ENCODE assay signal across 9 cellular contexts in the genomic region with DNA sequence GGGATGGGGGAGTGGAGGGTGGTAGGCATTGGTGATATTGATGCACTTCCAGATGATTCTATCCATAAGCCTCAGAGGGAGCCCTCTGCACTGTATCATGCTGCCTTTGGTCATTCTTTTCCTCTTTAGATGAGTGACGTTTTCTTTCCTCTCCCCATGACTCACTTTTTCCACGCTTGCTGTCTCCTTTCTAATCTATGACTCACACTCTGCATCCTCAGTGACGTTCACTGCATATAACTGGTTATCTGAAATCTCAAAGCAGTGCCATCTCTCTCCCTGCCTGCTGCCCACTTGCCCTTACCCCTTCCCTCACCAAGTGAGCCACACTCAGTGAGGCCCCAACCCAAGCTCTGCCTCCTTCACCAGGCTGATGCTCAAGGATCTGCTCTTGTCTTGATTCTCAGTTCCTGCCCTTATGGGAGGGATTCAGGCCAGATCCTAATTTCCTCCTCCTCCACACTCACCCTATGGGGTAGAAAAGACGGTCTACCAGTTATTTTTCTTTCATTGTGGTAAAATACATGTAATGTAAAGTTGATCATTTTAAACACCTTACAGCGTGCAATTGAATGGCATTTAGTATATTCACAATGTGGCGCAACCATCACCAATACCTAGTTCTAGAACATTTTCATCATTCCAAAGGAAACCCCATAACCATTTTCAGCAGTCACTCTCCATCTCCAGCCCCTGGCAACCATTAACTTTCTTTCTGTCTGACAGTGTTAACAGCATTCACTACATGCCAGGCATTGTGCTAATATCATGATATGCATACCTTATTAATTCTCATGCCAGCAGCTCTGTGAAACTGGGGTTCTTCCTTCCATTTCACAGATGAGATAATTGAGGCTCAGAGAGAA. TPM values are rescaled to one million over a fixed set of nuclear protein-coding genes. Genes with fewer than 3 reads are reported as not detected.
DNase-seq lines count a peak whose midpoint lies in the region; ATAC-seq, FAIRE-seq and TF ChIP-seq lines count a peak whose summit lies in the region.
"Had no signal": no experiment of that assay in that cellular context is flagged by ENCODE, and none has a peak within 500 bp of the region (broad histone marks: within the 10 kb centered on the region; RNA-seq: fewer than 3 reads in every experiment).

No MANE protein-coding gene starts in this region.

- H3K4me2 ChIP-seq in A549 = peak overlapping the region; percentile 53

- TF ChIP-seq CTCF in A549 (IDR thresholded peaks at IDR 0.05) = no peak
- TF ChIP-seq CTCF in HFF-Myc (IDR thresholded peaks at IDR 0.05; ENCODE audit: low read depth, low read length, missing control alignments) = no peak

- TF ChIP-seq POLR2A in A549 (IDR thresholded peaks at IDR 0.05; ENCODE audit: low read length) = no peak
- TF ChIP-seq POLR2A in GM12891 (IDR thresholded peaks at IDR 0.05; ENCODE audit: low read depth, low read length) = no peak

- H3K4me3 Mint-ChIP-seq in activated CD8-positive, alpha-beta T cell treated with anti-CD3 and anti-CD28 coated beads, Interleukin-2, amount 10 ng/mL, durations not matched to agents 7 days and 5 days = no peak overlapping the region
- H3K4me3 Mint-ChIP-seq in CD8-positive, alpha-beta memory T cell = no peak overlapping the region

- H3K27me3 Mint-ChIP-seq in activated CD8-positive, alpha-beta T cell treated with anti-CD3 and anti-CD28 coated beads, Interleukin-2, amount 10 ng/mL, durations not matched to agents 7 days and 5 days (ENCODE audit: low read depth) = peaks cover 4% of the 10 kb centered on the region
- peaks cover 10 to 41% of the 10 kb centered on the region in 2 donors for H3K27me3 Mint-ChIP-seq in CD8-positive, alpha-beta memory T cell

- FAIRE-seq in A549 (lab: Jason Lieb, UNC) (no peak), GM12891 (lab: Jason Lieb, UNC) (no peak)
- FAIRE-seq: TTC549 had no signal

- no peak for TF ChIP-seq EP300 in A549 (IDR thresholded peaks at IDR 0.05)

- H3K4me3 ChIP-seq in A549 = no peak overlapping the region
- H3K4me3 ChIP-seq in HFF-Myc (replicated peaks; ENCODE audit: low read depth, low read length) = no peak overlapping the region
- no peak overlapping the region for H3K4me3 ChIP-seq in CD8-positive, alpha-beta memory T cell (ENCODE audit: low read length)
- no peak overlapping the region for H3K4me3 ChIP-seq in effector memory CD4-positive, alpha-beta T cell (ENCODE audit: insufficient read depth, low read depth, low read length, poor library complexity, severe bottlenecking)

- H3K4me1 ChIP-seq in A549 = peaks cover 21% of the 10 kb centered on the region
- no peaks in the 10 kb centered on the region for H3K4me1 ChIP-seq in CD8-positive, alpha-beta memory T cell (ENCODE audit: insufficient read depth, low read length)
- no peaks in the 10 kb centered on the region for H3K4me1 ChIP-seq in effector memory CD4-positive, alpha-beta T cell (ENCODE audit: control insufficient read depth, insufficient read depth, low read length, poor library complexity, severe bottlenecking)

- no peak for TF ChIP-seq RAD21 in A549 (conservative IDR thresholded peaks at IDR 0.05 in 1 of 2, IDR thresholded peaks at IDR 0.05 in 1 of 2)

- H3K36me3 ChIP-seq in CD8-positive, alpha-beta memory T cell (ENCODE audit: insufficient read depth, low read length) = no peaks in the 10 kb centered on the region
- H3K36me3 ChIP-seq in effector memory CD4-positive, alpha-beta T cell (ENCODE audit: control insufficient read depth, insufficient read depth, low read length) = no peaks in the 10 kb centered on the region

- H3K27me3 ChIP-seq in CD8-positive, alpha-beta memory T cell (ENCODE audit: insufficient read depth, low read length, poor library complexity, severe bottlenecking) = no peaks in the 10 kb centered on the region
- no peaks in the 10 kb centered on the region for H3K27me3 ChIP-seq in effector memory CD4-positive, alpha-beta T cell (replicated peaks; ENCODE audit: control insufficient read depth, insufficient read depth, low read length, poor library complexity, severe bottlenecking)

- WGBS in A549 (ENCODE audit: missing lambda C conversion rate) = 38% methylated on average over 6 of the region's 6 CpGs

- H3K36me3 Mint-ChIP-seq in activated CD8-positive, alpha-beta T cell treated with anti-CD3 and anti-CD28 coated beads, Interleukin-2, amount 10 ng/mL, durations not matched to agents 7 days and 5 days (ENCODE audit: low read depth) = no peaks in the 10 kb centered on the region
- H3K36me3 Mint-ChIP-seq in CD8-positive, alpha-beta memory T cell = peaks cover 0 to under 1% (median 0%) of the 10 kb centered on the region in 3 donors

- peak overlapping the region; percentile 52 for H3K27ac Mint-ChIP-seq in activated CD8-positive, alpha-beta T cell treated with anti-CD3 and anti-CD28 coated beads, Interleukin-2, amount 10 ng/mL, durations not matched to agents 7 days and 5 days
- H3K27ac Mint-ChIP-seq in CD8-positive, alpha-beta memory T cell = no peak overlapping the region

- H3K27ac ChIP-seq in A549 = peak overlapping the region; percentile 28 to 74; a peak in 5 of 6 replicates
- H3K27ac ChIP-seq in CD8-positive, alpha-beta memory T cell (ENCODE audit: low read depth, low read length) = no peak overlapping the region
- H3K27ac ChIP-seq in effector memory CD4-positive, alpha-beta T cell (ENCODE audit: insufficient read depth, low read length, poor library complexity, severe bottlenecking) = no peak overlapping the region

- POLR2A ChIA-PET in A549 (lab: Yijun Ruan, JAX) = no interaction called here
- POLR2A ChIA-PET in activated CD8-positive, alpha-beta T cell treated with anti-CD3 and anti-CD28 coated beads, Interleukin-2, amount 10 ng/mL, durations not matched to agents 7 days and 5 days (lab: Charles Lee) = no interaction called here
- POLR2A ChIA-PET in CD8-positive, alpha-beta memory T cell (lab: Charles Lee) = no interaction called here

- peak; percentile 87 to 91 for DNase-seq in A549 (ENCODE audit: low read depth in 1 of 2, low spot score in 1 of 2)
- DNase-seq in HFF-Myc (ENCODE audit: extremely low read depth, low read depth) = peak; percentile 98
- DNase-seq in activated CD8-positive, alpha-beta T cell treated with anti-CD3 and anti-CD28 coated beads, Interleukin-2, amount 10 ng/mL, durations not matched to agents 7 days and 5 days = peak; percentile 52
- DNase-seq in kidney glomerular epithelial cell (lab: John Stamatoyannopoulos, UW) = peak; percentile 73
- DNase-seq in CD8-positive, alpha-beta memory T cell = no peak
- no peak for DNase-seq in NCI-H128 (lab: John Stamatoyannopoulos, UW; ENCODE audit: unreplicated experiment)
- DNase-seq in effector memory CD4-positive, alpha-beta T cell = no peak
- DNase-seq in GM12891 (ENCODE audit: insufficient read length, low spot score) = no peak

- peaks cover 9% of the 10 kb centered on the region for H3K4me1 Mint-ChIP-seq in activated CD8-positive, alpha-beta T cell treated with anti-CD3 and anti-CD28 coated beads, Interleukin-2, amount 10 ng/mL, durations not matched to agents 7 days and 5 days (ENCODE audit: low read depth)
- no peaks in the 10 kb centered on the region for H3K4me1 Mint-ChIP-seq in CD8-positive, alpha-beta memory T cell

- peak; percentile 82 to 90 for ATAC-seq in A549
- peak; percentile 64 for ATAC-seq in activated CD8-positive, alpha-beta T cell treated with anti-CD3 and anti-CD28 coated beads, Interleukin-2, amount 10 ng/mL, durations not matched to agents 7 days and 5 days

- peaks cover 6% of the 10 kb centered on the region for H3K9me3 Mint-ChIP-seq in activated CD8-positive, alpha-beta T cell treated with anti-CD3 and anti-CD28 coated beads, Interleukin-2, amount 10 ng/mL, durations not matched to agents 7 days and 5 days (ENCODE audit: insufficient read depth)
- peaks cover 11 to 17% (median 13%) of the 10 kb centered on the region in 5 donors for H3K9me3 Mint-ChIP-seq in CD8-positive, alpha-beta memory T cell

- H3K9me3 ChIP-seq in A549 = no peaks in the 10 kb centered on the region
- no peaks in the 10 kb centered on the region for H3K9me3 ChIP-seq in CD8-positive, alpha-beta memory T cell (ENCODE audit: low read length)
- H3K9me3 ChIP-seq in effector memory CD4-positive, alpha-beta T cell (ENCODE audit: control insufficient read depth, low read length) = no peaks in the 10 kb centered on the region

- CTCF ChIA-PET in A549 (lab: Yijun Ruan, JAX) = interaction anchor here (0.5 to 2.0 kb wide), 2 partner anchors 52 to 458 kb away, joined by 5 to 6 read pairs; no protein-coding TSS in a partner anchor
- CTCF ChIA-PET in activated CD8-positive, alpha-beta T cell treated with anti-CD3 and anti-CD28 coated beads, Interleukin-2, amount 10 ng/mL, durations not matched to agents 7 days and 5 days (lab: Charles Lee) = no interaction called here
- CTCF ChIA-PET in CD8-positive, alpha-beta memory T cell (lab: Charles Lee) = no interaction called here

TF ChIP-seq in A549, 52 proteins besides CTCF, POLR2A, EP300 and RAD21 (continues in another document):
- no peak for TF ChIP-seq MAFK (IDR thresholded peaks at IDR 0.05; ENCODE audit: partially characterized antibody)
- no peak for TF ChIP-seq SREBF2 (IDR thresholded peaks at IDR 0.05)
- TF ChIP-seq HOXB5 (CRISPR knock-in tag; IDR thresholded peaks at IDR 0.05) = no peak
- peak; percentile 66; the same call in 1 of the 2 replicates for TF ChIP-seq GATA3 (IDR thresholded peaks at IDR 0.05; ENCODE audit: borderline replicate concordance)
- peak; percentile 94 for TF ChIP-seq FOSL2 (IDR thresholded peaks at IDR 0.05)
- TF ChIP-seq FOSL2 (CRISPR knock-in tag; IDR thresholded peaks at IDR 0.05) = peak; percentile 99
- TF ChIP-seq JUNB (IDR thresholded peaks at IDR 0.05) = peak; percentile 72

TF ChIP-seq in GM12891, 5 proteins besides CTCF, POLR2A, EP300 and RAD21:
- no peak for TF ChIP-seq POU2F2 (IDR thresholded peaks at IDR 0.05; ENCODE audit: low read depth, low read length)
- TF ChIP-seq SPI1 (IDR thresholded peaks at IDR 0.05; ENCODE audit: low read depth, low read length) = no peak
- TF ChIP-seq TAF1 (IDR thresholded peaks at IDR 0.05; ENCODE audit: low read depth, low read length) = no peak
- TF ChIP-seq POLR2AphosphoS5 (IDR thresholded peaks at IDR 0.05; ENCODE audit: low read depth, low read length) = no peak
- TF ChIP-seq PAX5 (IDR thresholded peaks at IDR 0.05; ENCODE audit: insufficient read depth, low read length, severe bottlenecking) = no peak

RNA-seq across cellular contexts. Expression of gene PTGS1, which starts 31.8 kb away (rescaled TPM):
- polyA plus RNA-seq in A549 (2011; rRNA removed) (0.41 and 0.49 TPM in 2 replicates), A549 (2017; fragmentation: RNase III; extraction: RNeasy Plus Mini Kit Qiagen cat#74134 plus additional on column Dnase treatment) (0.77 to 1.6 TPM (median 1.0 TPM) in 3 replicates)
- polyA plus RNA-seq in A549 (2012; cell fraction: cytosol; rRNA removed) = 0.20 and 0.32 TPM in 2 replicates
- 0.37 and 0.43 TPM in 2 replicates for polyA plus RNA-seq in A549 (2012; cell fraction: nucleus; rRNA removed)
- polyA minus RNA-seq in A549 (2011; rRNA and poly(A)+ RNA removed) = 0.44 and 0.54 TPM in 2 replicates
- total RNA-seq in activated CD8-positive, alpha-beta T cell treated with anti-CD3 and anti-CD28 coated beads, Interleukin-2, amount 10 ng/mL, durations not matched to agents 7 days and 5 days = under 1 TPM; 0.26 to 0.37 TPM
- under 1 TPM; 0.27 to 0.44 TPM for total RNA-seq in CD8-positive, alpha-beta memory T cell
- polyA plus RNA-seq in CD8-positive, alpha-beta memory T cell = not detected
- 1.6 TPM for polyA plus RNA-seq in GM12891 (2012; ENCODE audit: low read depth, missing spikeins)

Comparison
In these comparisons a context has a peak if more than half of its experiments do, and no peak if none do; other contexts are left out.
1. DNase-seq: peak in A549 (2 of 2), HFF-Myc (single experiment), activated CD8-positive, alpha-beta T cell treated with anti-CD3 and anti-CD28 coated beads, Interleukin-2, amount 10 ng/mL, durations not matched to agents 7 days and 5 days (single experiment) and kidney glomerular epithelial cell (single experiment); none in CD8-positive, alpha-beta memory T cell (0 of 5), NCI-H128 (single experiment), effector memory CD4-positive, alpha-beta T cell (0 of 3) and GM12891 (single experiment).
2. H3K27ac ChIP-seq: peak in A549 (2 of 2); none in CD8-positive, alpha-beta memory T cell (single experiment) and effector memory CD4-positive, alpha-beta T cell (single experiment).